ENCODE assay signal across 8 cellular contexts in genomic region chr16:20740901-20741491, GRCh38. TPM values are rescaled to one million over a fixed set of nuclear protein-coding genes. Genes with fewer than 3 reads are reported as not detected.
DNase-seq lines count a peak whose midpoint lies in the region; ATAC-seq and TF ChIP-seq lines count a peak whose summit lies in the region.

No MANE protein-coding gene starts in this region.

- ATAC-seq in HCT116 (peak; percentile 87), omental fat pad (ENCODE audit: low FRiP score) (peak; percentile 96)

- under 1% methylated on average over 25 of the region's 34 CpGs for WGBS in SK-N-SH (ENCODE audit: low lambda C conversion rate)
- WGBS in testis, 2 donors, result 0 to 1% methylated on average over 27 to 32 of the region's 34 CpGs

- TF ChIP-seq POLR2A in HCT116 (IDR thresholded peaks at IDR 0.05; ENCODE audit: borderline replicate concordance, extremely low read depth, insufficient read depth, insufficient read length) (no peak), testis (IDR thresholded peaks at IDR 0.05) (no peak)

- RAD21 ChIA-PET in HCT116 (lab: Charles Lee; ENCODE audit: low non-redundant PET in 1 of 2, low total read pairs in 2 of 2, uncharacterized antibody in 2 of 2, unreplicated experiment in 2 of 2), result no interaction called here

- H2AFZ ChIP-seq in HCT116 (ENCODE audit: low read depth, low read length, poor library complexity, severe bottlenecking) (no peak overlapping the region), MM.1S (ENCODE audit: low read length) (peak overlapping the region; percentile 22; the same call in 1 of the 2 replicates), SK-N-SH (ENCODE audit: low read depth) (no peak overlapping the region)

- TF ChIP-seq RAD21 in HCT116 (IDR thresholded peaks at IDR 0.05; ENCODE audit: low read depth), result no peak
- no peak for TF ChIP-seq RAD21 in SK-N-SH (IDR thresholded peaks at IDR 0.05; ENCODE audit: low read length)

- H3K27me3 ChIP-seq in HCT116 (ENCODE audit: insufficient read depth, low read length) (no peaks in the 10 kb centered on the region), MM.1S (replicated peaks; ENCODE audit: insufficient read depth, low read length) (no peaks in the 10 kb centered on the region), SK-N-SH (ENCODE audit: insufficient read depth) (no peaks in the 10 kb centered on the region), testis (no peaks in the 10 kb centered on the region)

- H3K9me3 ChIP-seq in HCT116 (ENCODE audit: control insufficient read depth in 1 of 2, insufficient read depth in 1 of 2, low read depth in 1 of 2, low read length in 2 of 2), result no peaks in the 10 kb centered on the region
- no peaks in the 10 kb centered on the region for H3K9me3 ChIP-seq in MM.1S (replicated peaks; ENCODE audit: insufficient read depth, low read length)
- no peaks in the 10 kb centered on the region for H3K9me3 ChIP-seq in SK-N-SH
- H3K9me3 ChIP-seq in testis, result no peaks in the 10 kb centered on the region

- H3F3A ChIP-seq in MM.1S (ENCODE audit: insufficient read depth, low read length), result peaks cover 10% of the 10 kb centered on the region; the same call in 1 of the 2 replicates
- H3F3A ChIP-seq in SK-N-SH (replicated peaks; ENCODE audit: insufficient read depth), result no peaks in the 10 kb centered on the region

- H3K9ac ChIP-seq in HCT116 (ENCODE audit: low read length), result peak overlapping the region; percentile 82
- peak overlapping the region; percentile 99 for H3K9ac ChIP-seq in MM.1S (ENCODE audit: low read length)
- peak overlapping the region; percentile 73 for H3K9ac ChIP-seq in SK-N-SH

- H3K36me3 ChIP-seq in HCT116 (ENCODE audit: control insufficient read depth in 1 of 2, insufficient read depth in 2 of 2, low read length in 2 of 2) (peaks cover 25 to 28% of the 10 kb centered on the region in 2 experiments; a peak in 3 of 4 replicates), MM.1S (replicated peaks; ENCODE audit: insufficient read depth, low read length) (peaks cover 13% of the 10 kb centered on the region; the same call in 1 of the 2 replicates), SK-N-SH (replicated peaks in 1 of 2; ENCODE audit: control insufficient read depth in 1 of 2, insufficient read depth in 2 of 2, low read length in 1 of 2) (peaks cover 28 to 30% of the 10 kb centered on the region in 2 experiments), testis (ENCODE audit: low read depth, missing control alignments) (no peaks in the 10 kb centered on the region)

- POLR2A ChIA-PET in HCT116 (lab: Charles Lee) (interaction anchor here (0.9 kb wide), 1 partner anchor 24 kb away, joined by 3 read pairs; no protein-coding TSS in a partner anchor), SK-N-SH (lab: Yijun Ruan, JAX) (interaction anchor here (1.5 kb wide), 1 partner anchor 65 kb away, joined by 5 read pairs; the partner anchor contains the start of genes ERI2 and REXO5)

- DNase-seq in GF-D8 (lab: John Stamatoyannopoulos, UW) (peak; percentile 58), HCT116 (ENCODE audit: low read depth, low spot score) (peak; percentile 40), MM.1S (peak; percentile 92), SK-N-SH (peak; percentile 91), glomerular endothelial cell (ENCODE audit: extremely low read depth, low read depth, low spot score) (peak; percentile 20), omental fat pad (ENCODE audit: low spot score) (peak; percentile 55), testis (peak; percentile 94)
- peak; percentile 91 for DNase-seq in activated naive CD4-positive, alpha-beta T cell treated with anti-CD3 and anti-CD28 coated beads, Interleukin-2, amount 50 U/mL, for 16 hours

- intact Hi-C loops in HCT116 (cut with micrococcal nuclease), result no loop called here
- intact Hi-C loops in testis (cut with DNase I; ENCODE audit: low total_unique reads), result no loop called here

- TF ChIP-seq EP300 in SK-N-SH (IDR thresholded peaks at IDR 0.05; ENCODE audit: borderline replicate concordance in 1 of 2, low read depth in 1 of 2, low read length in 1 of 2), result no peak

- peaks cover 4 to 15% of the 10 kb centered on the region in 2 experiments; a peak in 3 of 4 replicates for H3K4me1 ChIP-seq in HCT116 (ENCODE audit: control insufficient read depth in 1 of 2, insufficient read depth in 2 of 2, low read length in 2 of 2)
- H3K4me1 ChIP-seq in MM.1S (ENCODE audit: low read length), result peaks cover 5% of the 10 kb centered on the region; the same call in 1 of the 2 replicates
- peaks cover 4 to 7% of the 10 kb centered on the region in 2 experiments; a peak in 1 of 4 replicates for H3K4me1 ChIP-seq in SK-N-SH (ENCODE audit: control insufficient read depth in 1 of 2, insufficient read depth in 2 of 2, low read depth in 1 of 2, low read length in 1 of 2)
- H3K4me1 ChIP-seq in testis, result peaks cover 16% of the 10 kb centered on the region

- H3K4me3 ChIP-seq in HCT116 (replicated peaks in 1 of 2; ENCODE audit: low read depth in 1 of 2, low read length in 2 of 2) (peak overlapping the region; percentile 89 to 94), MM.1S (ENCODE audit: low read length) (peak overlapping the region; percentile 100), SK-N-SH (ENCODE audit: low read depth in 2 of 2, low read length in 1 of 2) (peak overlapping the region; percentile 94 to 99), testis (peak overlapping the region; percentile 90 to 97)

- peak overlapping the region; percentile 89 for H3K4me2 ChIP-seq in HCT116 (ENCODE audit: low read length)
- H3K4me2 ChIP-seq in MM.1S (ENCODE audit: low read depth, low read length), result peak overlapping the region; percentile 87
- H3K4me2 ChIP-seq in SK-N-SH, result peak overlapping the region; percentile 87

- no peaks in the 10 kb centered on the region for H3K9me2 ChIP-seq in HCT116 (ENCODE audit: insufficient read depth)
- H3K9me2 ChIP-seq in MM.1S (replicated peaks; ENCODE audit: insufficient read depth, low read length), result no peaks in the 10 kb centered on the region
- no peaks in the 10 kb centered on the region for H3K9me2 ChIP-seq in SK-N-SH

- peaks cover 35% of the 10 kb centered on the region for H3K79me2 ChIP-seq in HCT116 (ENCODE audit: insufficient read depth, low read length)
- H3K79me2 ChIP-seq in MM.1S (ENCODE audit: low read length), result peaks cover 33% of the 10 kb centered on the region
- peaks cover 44% of the 10 kb centered on the region for H3K79me2 ChIP-seq in SK-N-SH (ENCODE audit: insufficient read depth)

- BruUV-seq in HCT116 (replicated peaks; lab: Mats Ljungman, UMichigan), result TSS peak; percentile 50

- TF ChIP-seq CTCF in HCT116 (IDR thresholded peaks at IDR 0.05 in 2 of 3, conservative IDR thresholded peaks at IDR 0.05 in 1 of 3; ENCODE audit: borderline replicate concordance in 1 of 3, insufficient read depth in 1 of 3, low read depth in 2 of 3, low read length in 2 of 3) (no peak), MM.1S (IDR thresholded peaks at IDR 0.05; ENCODE audit: low read length) (no peak), SK-N-SH (IDR thresholded peaks at IDR 0.05) (no peak), omental fat pad (IDR thresholded peaks at IDR 0.05) (no peak), testis (IDR thresholded peaks at IDR 0.05) (no peak)

- H4K20me1 ChIP-seq in HCT116 (ENCODE audit: insufficient read depth) (peaks cover 7% of the 10 kb centered on the region; the same call in 1 of the 2 replicates), MM.1S (ENCODE audit: insufficient read depth, low read length) (no peaks in the 10 kb centered on the region), SK-N-SH (ENCODE audit: insufficient read depth) (peaks cover 47% of the 10 kb centered on the region)

- H3K27ac ChIP-seq in HCT116 (ENCODE audit: low read depth, low read length), result peak overlapping the region; percentile 74; the same call in 1 of the 2 replicates
- H3K27ac ChIP-seq in MM.1S (ENCODE audit: low read length), result peak overlapping the region; percentile 96; the same call in 1 of the 2 replicates
- peak overlapping the region; percentile 91; a peak in 2 of 4 replicates for H3K27ac ChIP-seq in SK-N-SH (ENCODE audit: low read depth in 2 of 2, low read length in 1 of 2)
- H3K27ac ChIP-seq in testis, result peak overlapping the region; percentile 95 to 99

- CTCF ChIA-PET in HCT116 (lab: Charles Lee), result interaction anchor here (0.6 kb wide), 1 partner anchor 33 kb away, joined by 5 read pairs; no protein-coding TSS in a partner anchor
- CTCF ChIA-PET in SK-N-SH (lab: Yijun Ruan, JAX), result interaction anchor here (0.9 to 1.4 kb wide), 2 partner anchors 11 to 15 kb away, joined by 4 to 5 read pairs; no protein-coding TSS in a partner anchor

TF ChIP-seq in HCT116, 20 proteins besides CTCF, POLR2A, EP300 and RAD21 (continues in another document):
- TF ChIP-seq SIN3A (IDR thresholded peaks at IDR 0.05; ENCODE audit: low read depth), result no peak
- no peak for TF ChIP-seq EGR1 (IDR thresholded peaks at IDR 0.05; ENCODE audit: low read depth)

TF ChIP-seq in SK-N-SH, 30 proteins besides CTCF, POLR2A, EP300 and RAD21 (continues in another document):
- TF ChIP-seq TCF12 (IDR thresholded peaks at IDR 0.05), result no peak
- no peak for TF ChIP-seq SIN3A (IDR thresholded peaks at IDR 0.05; ENCODE audit: borderline replicate concordance, low read depth, low read length)
- TF ChIP-seq NRF1 (IDR thresholded peaks at IDR 0.05; ENCODE audit: low read depth, low read length), result peak; percentile 67

RNA-seq across cellular contexts. Expression of gene THUMPD1, which starts 0.6 kb away (rescaled TPM):
- 33.9 TPM for total RNA-seq in HCT116 (2021; ENCODE audit: unreplicated experiment)
- polyA plus RNA-seq in HCT116 (2012), result 24.6 and 25.1 TPM in 2 replicates
- polyA plus RNA-seq in SK-N-SH (2012; rRNA removed), result 20.0 and 24.8 TPM in 2 replicates
- polyA plus RNA-seq in SK-N-SH (2012; cell fraction: cytosol; rRNA removed), result 13.0 and 15.5 TPM in 2 replicates
- polyA plus RNA-seq in SK-N-SH (2012; cell fraction: nucleus; rRNA removed), result 30.8 and 33.1 TPM in 2 replicates
- 25.2 and 62.5 TPM in 2 replicates for total RNA-seq in glomerular endothelial cell
- 10 to 100 TPM; 44.6 to 59.9 (median 45.5) TPM for total RNA-seq in omental fat pad
- 100 to 1,000 TPM; 100 to 111 TPM for total RNA-seq in testis
- 35.0 TPM for polyA plus RNA-seq in testis (ENCODE audit: insufficient read depth, low read depth, low replicate concordance)

RNA-seq across cellular contexts. Expression of gene ACSM3, which starts 22.8 kb away (rescaled TPM):
- total RNA-seq in HCT116 (2021; ENCODE audit: unreplicated experiment) (15.0 TPM), glomerular endothelial cell (22.0 and 68.4 TPM in 2 replicates), omental fat pad (10 to 100 TPM in 2 of 4 donors, 1 to 10 TPM in 2; 7.2 to 82.9 (median 10.9) TPM), testis (100 to 1,000 TPM in 1 of 2 donors, 10 to 100 TPM in 1; 68.0 to 120 TPM)
- 4.6 and 5.9 TPM in 2 replicates for polyA plus RNA-seq in HCT116 (2012)
- polyA plus RNA-seq in SK-N-SH (2012; rRNA removed) (0.44 and 0.80 TPM in 2 replicates), testis (ENCODE audit: insufficient read depth, low read depth, low replicate concordance) (41.1 TPM)
- 0.81 and 0.89 TPM in 2 replicates for polyA plus RNA-seq in SK-N-SH (2012; cell fraction: cytosol; rRNA removed)
- polyA plus RNA-seq in SK-N-SH (2012; cell fraction: nucleus; rRNA removed), result 0.38 and 0.42 TPM in 2 replicates

RNA-seq across cellular contexts. Expression of gene ACSM1, which starts 43.5 kb away (rescaled TPM):
- total RNA-seq in HCT116 (2021; ENCODE audit: unreplicated experiment) (not detected), glomerular endothelial cell (0.41 TPM in 1 of 2 replicates, not detected in the other), omental fat pad (1 to 10 TPM in 2 of 4 donors, not detected in 2; 1.2 to 2.3 TPM), testis (10 to 100 TPM in 1 of 2 donors, 1 to 10 TPM in 1; 8.7 to 10.4 TPM)
- polyA plus RNA-seq in HCT116 (2012), result 0.07 and 0.10 TPM in 2 replicates
- polyA plus RNA-seq in SK-N-SH (2012; rRNA removed) (not detected in 2 replicates), testis (ENCODE audit: insufficient read depth, low read depth, low replicate concordance) (7.0 TPM)
- polyA plus RNA-seq in SK-N-SH (2012; cell fraction: cytosol; rRNA removed), result not detected in 2 replicates
- polyA plus RNA-seq in SK-N-SH (2012; cell fraction: nucleus; rRNA removed), result not detected in 2 replicates

Comparison
In these comparisons a context has a peak if more than half of its experiments do, and no peak if none do; other contexts are left out.
1. Peak in every context shown above with its lines: DNase-seq, ATAC-seq, H3K4me3 ChIP-seq and H3K27ac ChIP-seq.
2. DNase-seq: peak in every context shown above with its lines; median percentile 94 in testis; 92 in MM.1S; 91 in SK-N-SH; 91 in activated naive CD4-positive, alpha-beta T cell treated with anti-CD3 and anti-CD28 coated beads, Interleukin-2, amount 50 U/mL, for 16 hours; 58 in GF-D8; 55 in omental fat pad; 40 in HCT116; 20 in glomerular endothelial cell.